Comparison of ENCODE assay signal across 8 cellular contexts in the genomic region with DNA sequence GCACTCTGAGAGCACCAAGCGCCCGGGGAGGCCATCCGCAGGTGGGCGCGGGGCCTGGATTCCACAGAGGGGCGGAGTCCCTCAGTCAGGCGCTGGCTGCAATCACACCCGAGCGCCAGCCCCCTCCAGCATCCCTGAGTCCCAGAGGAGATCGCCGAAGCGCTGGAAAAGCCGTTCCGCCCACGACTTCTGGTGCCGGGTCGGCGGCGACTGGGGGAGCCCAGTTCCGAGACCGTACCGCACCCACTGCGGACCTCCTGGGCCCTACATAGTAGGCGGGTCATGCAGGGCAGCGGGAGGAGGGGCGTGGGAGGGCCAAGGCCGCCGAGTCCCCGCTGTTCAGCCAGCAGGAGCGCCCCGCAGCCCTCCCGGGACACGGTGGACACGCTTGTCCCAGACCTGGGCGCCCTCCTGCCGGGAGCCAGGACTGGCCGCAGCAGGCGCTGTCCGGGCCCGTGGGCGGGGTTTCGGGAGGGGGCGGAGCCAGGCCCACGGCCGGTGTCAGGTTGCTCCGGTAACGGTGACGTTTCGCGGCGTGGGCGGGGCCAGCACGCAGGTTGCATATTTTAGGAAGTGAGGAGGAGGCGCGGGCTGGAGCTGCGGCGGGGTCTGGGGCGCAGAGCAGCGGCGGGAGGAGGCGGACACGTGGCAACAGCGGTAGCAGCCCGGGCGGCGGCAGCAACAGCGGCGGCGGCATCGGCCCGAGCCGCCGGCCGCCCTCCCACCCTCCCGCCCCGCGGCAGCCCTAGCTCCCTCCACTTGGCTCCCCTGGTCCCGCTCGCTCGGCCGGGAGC. TPM values are rescaled to one million over a fixed set of nuclear protein-coding genes. Genes with fewer than 3 reads are reported as not detected.
DNase-seq lines count a peak whose midpoint lies in the region; ATAC-seq and TF ChIP-seq lines count a peak whose summit lies in the region.

A gene (plus strand): TSS at position 594 of the 794 bp plus-strand sequence. CDS start 268 bp downstream, outside the sequence.

- H3K4me1 ChIP-seq in heart right ventricle = peaks cover 10 to 50% (median 43%) of the 10 kb centered on the region in 9 donors
- H3K4me1 ChIP-seq in upper lobe of left lung = peaks cover 35 to 43% (median 40%) of the 10 kb centered on the region in 4 donors

- H3K36me3 ChIP-seq in heart right ventricle (no peaks in the 10 kb centered on the region), upper lobe of left lung (no peaks in the 10 kb centered on the region)

- peak in 3 of 4 donors; percentile 84 to 99 (median 94) for TF ChIP-seq POLR2A in upper lobe of left lung (IDR thresholded peaks at IDR 0.05)

- H3K9me3 ChIP-seq in heart right ventricle = no peaks in the 10 kb centered on the region
- H3K9me3 ChIP-seq in upper lobe of left lung = no peaks in the 10 kb centered on the region

- peak in 5 of 9 donors; percentile 2 to 50 (median 39) for TF ChIP-seq CTCF in heart right ventricle (IDR thresholded peaks at IDR 0.05)
- peak in 4 of 6 experiments; percentile 5 to 50 (median 28) for TF ChIP-seq CTCF in upper lobe of left lung (IDR thresholded peaks at IDR 0.05)

- no peaks in the 10 kb centered on the region for H3K27me3 ChIP-seq in heart right ventricle
- no peaks in the 10 kb centered on the region for H3K27me3 ChIP-seq in upper lobe of left lung

- ATAC-seq in GM18499 (IDR thresholded peaks at IDR 0.05; ENCODE audit: insufficient read depth, unreplicated experiment) (peak; percentile 40), HG02938 (IDR thresholded peaks at IDR 0.05; ENCODE audit: unreplicated experiment) (peak; percentile 63), heart right ventricle (peak; percentile 84 to 92 (median 88)), upper lobe of left lung (ENCODE audit: low FRiP score in 2 of 2) (peak; percentile 91 to 95)

- H3K27ac ChIP-seq in heart right ventricle (peak within 1 kb of the TSS; percentile 91 to 98 (median 97)), upper lobe of left lung (peak within 1 kb of the TSS; percentile 94 to 99 (median 99))

- peak within 1 kb of the TSS; percentile 66 to 90 (median 86) for H3K4me3 ChIP-seq in heart right ventricle
- H3K4me3 ChIP-seq in upper lobe of left lung = peak within 1 kb of the TSS; percentile 74 to 93 (median 91)

- peak; percentile 66 for DNase-seq in NCI-H1694 (lab: John Stamatoyannopoulos, UW)
- DNase-seq in amniotic epithelial cell (ENCODE audit: low read depth) = peak; percentile 78
- DNase-seq in heart right ventricle = peak; percentile 97 to 99
- peak; percentile 99 for DNase-seq in posterior vena cava (ENCODE audit: low spot score)
- DNase-seq in upper lobe of left lung = peak; percentile 98 to 100

- intact Hi-C loops in T-helper 1 cell treated with Interleukin-12 subunit alpha and Interleukin-12 subunit beta and Interleukin-4 antibody, amounts not matched to agents 30 ng/mL and 1 ng/mL, for 36 hours (cut with micrococcal nuclease) = loop anchor here (1.0 to 10.0 kb wide), 6 partner anchors 45 to 1232 kb away; a partner anchor contains a TSS
- intact Hi-C loops in heart right ventricle (cut with DNase I) = loop anchor here in 3 of 10 donors (5.0 kb wide), 2 partner anchors 104 to 221 kb away; no protein-coding TSS in a partner anchor
- intact Hi-C loops in posterior vena cava (cut with DNase I) = loop anchor here in 1 of 2 donors (10.0 kb wide), 1 partner anchor 202 kb away; a partner anchor contains a TSS

- WGBS in heart right ventricle, 2 donors = 0 to 1% methylated on average over 70 to 80 of the region's 81 CpGs
- WGBS in upper lobe of left lung, 2 donors = 1% methylated on average over 14 to 69 of the region's 81 CpGs

- TF ChIP-seq EP300 in upper lobe of left lung (IDR thresholded peaks at IDR 0.05) = no peak

RNA-seq across cellular contexts. Expression of the gene that starts here (rescaled TPM):
- 229 and 233 TPM in 2 replicates for total RNA-seq in T-helper 1 cell treated with Interleukin-12 subunit alpha and Interleukin-12 subunit beta and Interleukin-4 antibody, amounts not matched to agents 30 ng/mL and 1 ng/mL, for 36 hours
- total RNA-seq in heart right ventricle (100 to 1,000 TPM; 153 to 403 (median 203) TPM), posterior vena cava (100 to 1,000 TPM; 227 to 248 TPM), upper lobe of left lung (100 to 1,000 TPM; 383 to 829 (median 696) TPM)
- polyA plus RNA-seq in heart right ventricle = 100 to 1,000 TPM in 1 of 2 donors, 10 to 100 TPM in 1; 73.6 to 624 TPM

Comparison
In these comparisons a context has a peak if more than half of its experiments do, and no peak if none do; other contexts are left out.
1. Peak in every context shown above with its lines: DNase-seq, ATAC-seq, H3K4me3 ChIP-seq and H3K27ac ChIP-seq.
2. ATAC-seq: peak in every context shown above with its lines; median percentile 93 in upper lobe of left lung; 88 in heart right ventricle; 63 in HG02938; 40 in GM18499.